10 cellular contexts compared by ENCODE assay signal in the genomic region with DNA sequence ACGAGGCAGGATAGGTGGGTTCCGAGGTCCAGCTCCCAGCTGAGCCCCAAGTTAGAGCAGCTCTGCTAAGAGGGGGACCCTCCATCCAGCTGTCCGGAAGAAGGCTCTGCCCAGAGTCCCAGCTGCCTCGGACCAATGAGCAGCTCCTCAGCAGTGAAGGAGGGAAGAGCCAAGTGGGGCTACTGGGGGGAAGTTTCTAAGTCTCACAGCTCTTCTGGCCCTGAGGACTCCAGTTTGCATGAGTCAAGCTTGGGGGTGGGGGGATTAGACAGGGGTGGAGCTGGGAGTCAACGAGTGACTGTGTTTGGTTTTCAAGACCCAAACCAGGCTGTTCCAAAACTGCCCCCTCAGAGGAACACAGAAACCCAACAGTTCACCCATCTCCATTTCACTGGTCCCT.
A peak's percentile ranks its signal among the peaks of the same experiment; 100 is the strongest.
DNase-seq lines count a peak whose midpoint lies in the region; ATAC-seq and TF ChIP-seq lines count a peak whose summit lies in the region.
"Had no signal": no experiment of that assay in that cellular context is flagged by ENCODE, and none has a peak within 500 bp of the region (broad histone marks: within the 10 kb centered on the region; RNA-seq: fewer than 3 reads in every experiment).

No MANE protein-coding gene starts in this region.

- in situ Hi-C loops in GM13976 (cut with MboI; ENCODE audit: low sequenced_read_pairs, unreplicated experiment), result no loop called here

- TF ChIP-seq POLR2A in adrenal gland (IDR thresholded peaks at IDR 0.05), result no peak

- ATAC-seq in Right ventricle myocardium superior (ENCODE audit: poor library complexity), result peak; percentile 0
- peak; percentile 23 for ATAC-seq in sciatic nerve
- no peak for ATAC-seq in GM19395 (IDR thresholded peaks at IDR 0.05; ENCODE audit: unreplicated experiment)
- no peak for ATAC-seq in CD8-positive, alpha-beta T cell

- DNase-seq in CD14-positive monocyte (ENCODE audit: low spot score), result peak; percentile 73
- peak in 5 of 7 donors; percentile 74 to 82 (median 78) for DNase-seq in adrenal gland
- peak; percentile 50 for DNase-seq in Right ventricle myocardium superior
- DNase-seq in sciatic nerve (ENCODE audit: low spot score), result no peak
- no peak for DNase-seq in GM13976 (ENCODE audit: low spot score)
- no peak for DNase-seq in occipital lobe (lab: John Stamatoyannopoulos, UW)
- DNase-seq in CD8-positive, alpha-beta T cell, result no peak
- DNase-seq: COR-L47, naive B cell had no signal

- H3K9me3 ChIP-seq in adrenal gland (replicated peaks in 1 of 3), result no peaks in the 10 kb centered on the region
- H3K9me3 ChIP-seq in CD8-positive, alpha-beta T cell (ENCODE audit: low read length), result no peaks in the 10 kb centered on the region

- H3K27ac Mint-ChIP-seq in CD14-positive monocyte, result peak overlapping the region; percentile 89 to 95 (median 93)
- no peak overlapping the region for H3K27ac Mint-ChIP-seq in CD8-positive, alpha-beta T cell

- H3K4me1 Mint-ChIP-seq in CD14-positive monocyte, result peaks cover 65% of the 10 kb centered on the region
- H3K4me1 Mint-ChIP-seq in CD8-positive, alpha-beta T cell (ENCODE audit: low read depth), result peaks cover 2% of the 10 kb centered on the region

- intact Hi-C loops in CD14-positive monocyte (cut with micrococcal nuclease) (loop anchor here in 1 of 2 donors (5.0 kb wide), 1 partner anchor 35 kb away; no protein-coding TSS in a partner anchor), adrenal gland (cut with DNase I) (no loop called here), Right ventricle myocardium superior (cut with DNase I) (loop anchor here (5.0 kb wide), 1 partner anchor 35 kb away; no protein-coding TSS in a partner anchor), sciatic nerve (cut with DNase I) (no loop called here)
- intact Hi-C loops in CD8-positive, alpha-beta T cell (cut with DNase I, micrococcal nuclease), result no loop called here

- CTCF ChIA-PET in CD8-positive, alpha-beta T cell (lab: Charles Lee), result interaction anchor here (1.5 kb wide), 1 partner anchor 9 kb away, joined by 3 read pairs; no protein-coding TSS in a partner anchor

- H3K9me3 Mint-ChIP-seq in CD14-positive monocyte, result peaks cover 0 to 3% (median 0%) of the 10 kb centered on the region in 7 donors
- H3K9me3 Mint-ChIP-seq in CD8-positive, alpha-beta T cell, result no peaks in the 10 kb centered on the region

- H3K27me3 Mint-ChIP-seq in CD14-positive monocyte (ENCODE audit: low read depth in 3 of 3), result peaks cover 0 to 13% (median 10%) of the 10 kb centered on the region in 3 donors
- H3K27me3 Mint-ChIP-seq in CD8-positive, alpha-beta T cell (ENCODE audit: low read depth), result peaks cover 18% of the 10 kb centered on the region

- TF ChIP-seq CTCF in CD14-positive monocyte (IDR thresholded peaks at IDR 0.05) (no peak), adrenal gland (IDR thresholded peaks at IDR 0.05) (no peak), GM13976 (IDR thresholded peaks at IDR 0.05; ENCODE audit: borderline replicate concordance, control extremely low read depth, extremely low read depth, insufficient read depth, missing control alignments) (no peak)
- no peak for TF ChIP-seq CTCF in CD8-positive, alpha-beta T cell (IDR thresholded peaks at IDR 0.05)

- peaks cover 0 to 59% of the 10 kb centered on the region in 2 donors for H3K36me3 ChIP-seq in adrenal gland (replicated peaks in 1 of 2)
- no peaks in the 10 kb centered on the region for H3K36me3 ChIP-seq in CD8-positive, alpha-beta T cell (ENCODE audit: insufficient read depth, low read length)

- peaks cover 32 to 41% of the 10 kb centered on the region in 2 donors for H3K36me3 Mint-ChIP-seq in CD14-positive monocyte
- H3K36me3 Mint-ChIP-seq in CD8-positive, alpha-beta T cell, result no peaks in the 10 kb centered on the region
- H3K36me3 Mint-ChIP-seq: naive B cell had no signal

- no peak overlapping the region for H3K4me3 Mint-ChIP-seq in CD14-positive monocyte
- no peak overlapping the region for H3K4me3 Mint-ChIP-seq in CD8-positive, alpha-beta T cell
- H3K4me3 Mint-ChIP-seq: naive B cell had no signal

- 38 to 54% (median 52%) methylated on average over 3 to 5 of the region's 5 CpGs for WGBS in adrenal gland, 4 donors

- peaks cover 79 to 96% of the 10 kb centered on the region in 2 donors for H3K4me1 ChIP-seq in adrenal gland (replicated peaks in 1 of 2)
- no peaks in the 10 kb centered on the region for H3K4me1 ChIP-seq in CD8-positive, alpha-beta T cell (ENCODE audit: insufficient read depth, low read length)

- H3K27ac ChIP-seq in adrenal gland, result peak overlapping the region; percentile 88 to 98 (median 95)
- no peak overlapping the region for H3K27ac ChIP-seq in CD8-positive, alpha-beta T cell (ENCODE audit: low read depth, low read length)

- H3K4me3 ChIP-seq in adrenal gland, result peak overlapping the region in 1 of 4 donors; percentile 8
- H3K4me3 ChIP-seq in CD8-positive, alpha-beta T cell (ENCODE audit: low read depth, low read length), result no peak overlapping the region

- POLR2A ChIA-PET in CD8-positive, alpha-beta T cell (lab: Charles Lee), result no interaction called here

- no peaks in the 10 kb centered on the region for H3K27me3 ChIP-seq in adrenal gland
- no peaks in the 10 kb centered on the region for H3K27me3 ChIP-seq in CD8-positive, alpha-beta T cell (ENCODE audit: insufficient read depth, low read length)

Comparison
In these comparisons a context has a peak if more than half of its experiments do, and no peak if none do; other contexts are left out.
1. DNase-seq: peak in CD14-positive monocyte (single experiment), adrenal gland (5 of 7) and Right ventricle myocardium superior (single experiment); none in sciatic nerve (single experiment), GM13976 (single experiment), occipital lobe (single experiment) and CD8-positive, alpha-beta T cell (0 of 7).
2. ATAC-seq: peak in Right ventricle myocardium superior (single experiment) and sciatic nerve (single experiment); none in GM19395 (single experiment) and CD8-positive, alpha-beta T cell (single experiment).